14 cellular contexts compared by ENCODE assay signal in the genomic region with DNA sequence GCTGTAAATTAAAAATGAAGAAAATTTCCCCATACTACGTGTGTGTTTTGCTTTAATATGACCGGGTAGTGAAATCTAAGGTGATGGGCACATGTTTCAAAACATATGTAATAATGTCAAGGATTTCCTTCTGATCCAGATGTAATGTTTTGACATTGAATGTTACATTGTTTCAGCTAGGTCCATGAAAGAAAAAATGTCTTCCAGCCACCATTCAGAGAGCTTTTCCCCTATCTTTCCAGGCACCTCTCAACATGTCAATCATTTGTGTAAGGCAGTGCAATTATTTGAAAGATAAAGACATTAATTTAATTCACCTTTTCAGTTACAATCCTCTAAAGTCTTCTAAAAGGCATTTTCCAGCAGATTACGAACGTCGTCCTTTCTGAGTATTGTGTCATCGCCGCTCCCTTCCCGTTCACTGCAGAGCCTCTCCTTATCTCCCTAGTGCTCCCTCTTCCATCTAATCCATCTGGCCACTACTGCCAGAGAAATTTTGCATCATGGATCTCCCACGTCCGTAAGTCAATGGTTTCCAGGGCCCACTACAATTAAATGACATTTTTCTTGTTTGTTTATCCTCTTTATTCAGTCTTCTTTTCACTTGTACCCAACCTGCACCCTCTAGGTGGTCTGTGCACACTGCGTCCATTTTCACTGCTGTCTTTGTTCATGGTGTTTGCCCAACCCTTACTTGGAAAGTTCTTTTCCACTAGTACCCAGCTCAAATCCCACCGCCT. TPM values are rescaled to one million over a fixed set of nuclear protein-coding genes. Genes with fewer than 3 reads are reported as not detected.
A peak's percentile ranks its signal among the peaks of the same experiment; 100 is the strongest.
DNase-seq lines count a peak whose midpoint lies in the region; ATAC-seq, FAIRE-seq and TF ChIP-seq lines count a peak whose summit lies in the region.
"Had no signal": no experiment of that assay in that cellular context is flagged by ENCODE, and none has a peak within 500 bp of the region (broad histone marks: within the 10 kb centered on the region; RNA-seq: fewer than 3 reads in every experiment).

No MANE protein-coding gene starts in this region.

- peak overlapping the region; percentile 97 for H3K4me2 ChIP-seq in astrocyte (ENCODE audit: low read length)

- H3K36me3 Mint-ChIP-seq in T-helper 1 cell treated with Interleukin-12 subunit alpha and Interleukin-12 subunit beta and Interleukin-4 antibody, amounts not matched to agents 30 μg/mL and 1 μg/mL, for 36 hours (ENCODE audit: low read depth), result peaks cover 17% of the 10 kb centered on the region
- peaks cover 8% of the 10 kb centered on the region for H3K36me3 Mint-ChIP-seq in astrocyte (ENCODE audit: low read depth, unreplicated experiment)
- peaks cover 5% of the 10 kb centered on the region for H3K36me3 Mint-ChIP-seq in progenitor cell of endocrine pancreas (ENCODE audit: insufficient read depth)

- H3K4me1 Mint-ChIP-seq in T-helper 1 cell treated with Interleukin-12 subunit alpha and Interleukin-12 subunit beta and Interleukin-4 antibody, amounts not matched to agents 30 μg/mL and 1 μg/mL, for 36 hours (ENCODE audit: low read depth), result peaks cover 19% of the 10 kb centered on the region
- H3K4me1 Mint-ChIP-seq in astrocyte (ENCODE audit: low read depth, unreplicated experiment) (peaks cover 18% of the 10 kb centered on the region), progenitor cell of endocrine pancreas (ENCODE audit: low read depth) (peaks cover 7% of the 10 kb centered on the region)

- no peaks in the 10 kb centered on the region for H3K9me3 Mint-ChIP-seq in T-helper 1 cell treated with Interleukin-12 subunit alpha and Interleukin-12 subunit beta and Interleukin-4 antibody, amounts not matched to agents 30 μg/mL and 1 μg/mL, for 36 hours
- H3K9me3 Mint-ChIP-seq in astrocyte (ENCODE audit: unreplicated experiment), result no peaks in the 10 kb centered on the region
- no peaks in the 10 kb centered on the region for H3K9me3 Mint-ChIP-seq in progenitor cell of endocrine pancreas (ENCODE audit: low read depth)

- no peak overlapping the region for H3K27ac Mint-ChIP-seq in T-helper 1 cell treated with Interleukin-12 subunit alpha and Interleukin-12 subunit beta and Interleukin-4 antibody, amounts not matched to agents 30 μg/mL and 1 μg/mL, for 36 hours
- H3K27ac Mint-ChIP-seq in astrocyte (ENCODE audit: unreplicated experiment) (no peak overlapping the region), progenitor cell of endocrine pancreas (no peak overlapping the region)

- H2AFZ ChIP-seq in astrocyte (ENCODE audit: low read depth, low read length), result no peak overlapping the region

- peaks cover 30% of the 10 kb centered on the region for H3K27me3 Mint-ChIP-seq in T-helper 1 cell treated with Interleukin-12 subunit alpha and Interleukin-12 subunit beta and Interleukin-4 antibody, amounts not matched to agents 30 μg/mL and 1 μg/mL, for 36 hours (ENCODE audit: low read depth)
- H3K27me3 Mint-ChIP-seq in astrocyte (ENCODE audit: low read depth, unreplicated experiment) (no peaks in the 10 kb centered on the region), progenitor cell of endocrine pancreas (no peaks in the 10 kb centered on the region)

- H3K9ac ChIP-seq in HUES6 (ENCODE audit: low read length), result no peak overlapping the region
- H3K9ac ChIP-seq in astrocyte (ENCODE audit: low read length), result no peak overlapping the region

- H3K9me3 ChIP-seq in HUES6 (ENCODE audit: control insufficient read depth, insufficient read depth, low read depth, low read length) (no peaks in the 10 kb centered on the region), astrocyte (ENCODE audit: insufficient read depth, low read depth, low read length) (no peaks in the 10 kb centered on the region)
- H3K9me3 ChIP-seq: SJSA1, tibial artery had no signal

- FAIRE-seq in astrocyte (lab: Jason Lieb, UNC), result no peak
- FAIRE-seq: A204.1 had no signal

- H3K4me1 ChIP-seq in HUES6 (ENCODE audit: control insufficient read depth, insufficient read depth, low read length) (peaks cover 7% of the 10 kb centered on the region), astrocyte (ENCODE audit: insufficient read depth, low read length) (peaks cover 12% of the 10 kb centered on the region)

- H3K4me3 Mint-ChIP-seq in T-helper 1 cell treated with Interleukin-12 subunit alpha and Interleukin-12 subunit beta and Interleukin-4 antibody, amounts not matched to agents 30 μg/mL and 1 μg/mL, for 36 hours, result peak overlapping the region; percentile 3
- H3K4me3 Mint-ChIP-seq in astrocyte (ENCODE audit: unreplicated experiment), result peak overlapping the region; percentile 85
- H3K4me3 Mint-ChIP-seq in progenitor cell of endocrine pancreas (ENCODE audit: low read depth), result peak overlapping the region; percentile 36

- H3K4me3 ChIP-seq in HUES6 (ENCODE audit: low read depth, low read length) (peak overlapping the region; percentile 83; the same call in 1 of the 2 replicates), astrocyte (ENCODE audit: insufficient read depth, low read depth, low read length) (no peak overlapping the region)

- no peaks in the 10 kb centered on the region for H3K27me3 ChIP-seq in HUES6 (ENCODE audit: control insufficient read depth, insufficient read depth, low read length)
- no peaks in the 10 kb centered on the region for H3K27me3 ChIP-seq in astrocyte (ENCODE audit: insufficient read depth, low read length)
- H3K27me3 ChIP-seq: tibial artery had no signal

- DNase-seq in T-helper 1 cell (no peak), astrocyte (ENCODE audit: low read depth) (no peak), progenitor cell of endocrine pancreas (ENCODE audit: low spot score, unreplicated experiment) (no peak), SHP77 (lab: John Stamatoyannopoulos, UW) (no peak), HUDEP-2 (lab: John Stamatoyannopoulos, UW; ENCODE audit: unreplicated experiment in 76 of 76) (no peak)
- DNase-seq: cortex of kidney, DND-41, NCI-H526 treated with DMSO at 0.1 percent for 48 hours, tibial artery had no signal

- peaks cover 13% of the 10 kb centered on the region for H4K20me1 ChIP-seq in astrocyte (ENCODE audit: insufficient read depth, low read length)

- peaks cover 36% of the 10 kb centered on the region for H3K79me2 ChIP-seq in astrocyte (ENCODE audit: insufficient read depth, low read length)

- H3K27ac ChIP-seq in HUES6 (ENCODE audit: low read depth, low read length) (no peak overlapping the region), astrocyte (ENCODE audit: low read depth, low read length) (no peak overlapping the region)
- H3K27ac ChIP-seq: SJSA1 had no signal

- H3K36me3 ChIP-seq in HUES6 (ENCODE audit: control insufficient read depth, insufficient read depth, low read length), result peaks cover 21% of the 10 kb centered on the region
- H3K36me3 ChIP-seq in astrocyte (ENCODE audit: insufficient read depth, low read length), result peaks cover 11% of the 10 kb centered on the region

- TF ChIP-seq CTCF in astrocyte (IDR thresholded peaks at IDR 0.05; ENCODE audit: insufficient read depth, low read depth, low read length), result no peak
- TF ChIP-seq CTCF in progenitor cell of endocrine pancreas (IDR thresholded peaks at IDR 0.05; ENCODE audit: unreplicated experiment), result no peak

- ATAC-seq in GM21360 (IDR thresholded peaks at IDR 0.05; ENCODE audit: unreplicated experiment), result no peak

RNA-seq across cellular contexts. Expression of a gene that starts 1.3 kb away (rescaled TPM):
- 154 and 156 TPM in 2 replicates for total RNA-seq in astrocyte
- 76.4 and 82.5 TPM in 2 replicates for total RNA-seq in progenitor cell of endocrine pancreas

RNA-seq across cellular contexts. Expression of a gene that starts 14.2 kb away (rescaled TPM):
- total RNA-seq in astrocyte (1.8 and 2.5 TPM in 2 replicates), progenitor cell of endocrine pancreas (2.6 and 2.9 TPM in 2 replicates)

Comparison
In these comparisons a context has a peak if more than half of its experiments do, and no peak if none do; other contexts are left out.
1. H3K4me3 Mint-ChIP-seq: peak in every context shown above with its lines; median percentile 85 in astrocyte; 36 in progenitor cell of endocrine pancreas; 3 in T-helper 1 cell treated with Interleukin-12 subunit alpha and Interleukin-12 subunit beta and Interleukin-4 antibody, amounts not matched to agents 30 μg/mL and 1 μg/mL, for 36 hours.